In the genomic region with DNA sequence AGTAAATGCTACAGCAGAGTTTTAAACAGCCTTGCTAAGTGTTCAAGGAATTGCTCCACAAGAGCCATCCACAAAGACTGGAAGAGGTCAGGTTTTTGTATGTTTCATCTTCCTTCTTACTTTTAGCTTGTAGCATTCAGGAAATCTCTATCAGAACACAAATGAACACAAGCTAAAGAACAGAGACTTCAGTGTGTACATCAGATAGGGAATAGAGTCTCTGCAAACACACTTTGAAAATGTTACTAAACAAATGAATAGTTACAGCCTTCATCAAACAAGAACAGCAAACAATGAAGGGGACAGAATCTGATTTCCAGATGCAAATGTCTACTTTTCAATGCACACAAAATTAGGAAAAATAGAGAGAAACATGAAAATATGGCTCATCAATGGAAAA, we compare ENCODE assay signal across 28 cellular contexts.
"Had no signal": no experiment of that assay in that cellular context is flagged by ENCODE, and none has a peak within 500 bp of the region (broad histone marks: within the 10 kb centered on the region; RNA-seq: fewer than 3 reads in every experiment).

No MANE protein-coding gene starts in this region.

- H3K4me1 ChIP-seq: esophagus squamous epithelium had no signal

- DNase-seq: activated CD4-positive, alpha-beta memory T cell treated with anti-CD3 and anti-CD28 coated beads for 36 hours; activated CD4-positive, alpha-beta T cell treated with anti-CD3 and anti-CD28 coated beads for 1 hour; activated CD4-positive, alpha-beta T cell treated with anti-CD3 and anti-CD28 coated beads, Interleukin-2, amount 10 ng/mL, durations not matched to agents 24 days and 14 days; activated CD8-positive, alpha-beta memory T cell treated with anti-CD3 and anti-CD28 coated beads, Interleukin-2, amount 10 ng/mL, durations not matched to agents 7 days and 5 days; activated CD8-positive, alpha-beta memory T cell treated with anti-CD3 and anti-CD28 coated beads, Interleukin-2, amount 50 U/mL, for 4 hours; activated CD8-positive, alpha-beta T cell treated with anti-CD3 and anti-CD28 coated beads, Interleukin-2, amount 10 ng/mL, durations not matched to agents 7 days and 5 days; activated effector memory CD4-positive, alpha-beta T cell treated with anti-CD3 and anti-CD28 coated beads, Interleukin-2, amount 50 U/mL, for 16 hours; activated naive CD4-positive, alpha-beta T cell treated with anti-CD3 and anti-CD28 coated beads for 36 hours; activated naive CD8-positive, alpha-beta T cell treated with anti-CD3 and anti-CD28 coated beads for 36 hours; activated naive CD8-positive, alpha-beta T cell treated with anti-CD3 and anti-CD28 coated beads, Interleukin-2, amount 50 U/mL, for 24 hours; activated T-cell treated with anti-CD3 and anti-CD28 coated beads, Interleukin-2, amount 50 U/mL, for 1 hour; activated T-cell treated with anti-CD3 and anti-CD28 coated beads, Interleukin-2, amount 50 U/mL, for 48 hours; adrenal gland; amygdala; aorta; body of pancreas; caudate nucleus; cortex of kidney; effector CD8-positive, alpha-beta T cell; esophagus squamous epithelium; foreskin melanocyte; head of caudate nucleus; T-helper 2 cell had no signal

- H3K27ac ChIP-seq: adrenal gland, body of pancreas, epithelial cell of prostate, esophagus squamous epithelium had no signal

- H3K27me3 Mint-ChIP-seq: activated CD4-positive, alpha-beta memory T cell treated with anti-CD3 and anti-CD28 coated beads for 36 hours; activated CD4-positive, alpha-beta T cell treated with anti-CD3 and anti-CD28 coated beads, Interleukin-2, amount 10 ng/mL, durations not matched to agents 24 days and 14 days; activated CD8-positive, alpha-beta memory T cell treated with anti-CD3 and anti-CD28 coated beads, Interleukin-2, amount 10 ng/mL, durations not matched to agents 7 days and 5 days; activated naive CD4-positive, alpha-beta T cell treated with anti-CD3 and anti-CD28 coated beads, Interleukin-2, amount 50 U/mL, for 24 hours; activated naive CD8-positive, alpha-beta T cell treated with anti-CD3 and anti-CD28 coated beads for 36 hours; activated naive CD8-positive, alpha-beta T cell treated with anti-CD3 and anti-CD28 coated beads, Interleukin-2, amount 50 U/mL, for 24 hours had no signal

- H3K9me3 ChIP-seq: adrenal gland, body of pancreas had no signal

- ATAC-seq: activated CD8-positive, alpha-beta memory T cell treated with anti-CD3 and anti-CD28 coated beads, Interleukin-2, amount 10 ng/mL, durations not matched to agents 7 days and 5 days; activated CD8-positive, alpha-beta T cell treated with anti-CD3 and anti-CD28 coated beads, Interleukin-2, amount 10 ng/mL, durations not matched to agents 7 days and 5 days; activated naive CD8-positive, alpha-beta T cell treated with anti-CD3 and anti-CD28 coated beads, Interleukin-2, amount 50 U/mL, for 24 hours; body of pancreas; WTC11 had no signal

- H3K27ac Mint-ChIP-seq: activated CD4-positive, alpha-beta memory T cell treated with anti-CD3 and anti-CD28 coated beads for 36 hours; activated CD4-positive, alpha-beta T cell treated with anti-CD3 and anti-CD28 coated beads, Interleukin-2, amount 10 ng/mL, durations not matched to agents 24 days and 14 days; activated CD8-positive, alpha-beta memory T cell treated with anti-CD3 and anti-CD28 coated beads, Interleukin-2, amount 10 ng/mL, durations not matched to agents 7 days and 5 days; activated CD8-positive, alpha-beta T cell treated with anti-CD3 and anti-CD28 coated beads, Interleukin-2, amount 10 ng/mL, durations not matched to agents 7 days and 5 days; activated naive CD4-positive, alpha-beta T cell treated with anti-CD3 and anti-CD28 coated beads for 36 hours; activated naive CD4-positive, alpha-beta T cell treated with anti-CD3 and anti-CD28 coated beads, Interleukin-2, amount 50 U/mL, for 24 hours; activated naive CD8-positive, alpha-beta T cell treated with anti-CD3 and anti-CD28 coated beads for 36 hours; activated T-helper 1 cell treated with anti-CD3 and anti-CD28 coated beads, Interleukin-12 subunit alpha, Interleukin-12 subunit beta, Interleukin-2, Interleukin-4 antibody, amounts not matched to agents 30 ng/mL and 10 ng/mL and 1 ng/mL, durations not matched to agents 14 hours and 24 hours and 36 hours; activated T-helper 2 cell treated with anti-CD3 and anti-CD28 coated beads, Interferon-gamma antibody, Interleukin-2, Interleukin-4, amounts not matched to agents 10 μg/mL and 5 μg/mL and 100 μg/mL, durations not matched to agents 14 hours and 24 hours and 36 hours; WTC11 had no signal

- H3K4me3 Mint-ChIP-seq: activated CD4-positive, alpha-beta memory T cell treated with anti-CD3 and anti-CD28 coated beads for 36 hours; activated CD4-positive, alpha-beta T cell treated with anti-CD3 and anti-CD28 coated beads, Interleukin-2, amount 10 ng/mL, durations not matched to agents 24 days and 14 days; activated CD8-positive, alpha-beta memory T cell treated with anti-CD3 and anti-CD28 coated beads, Interleukin-2, amount 10 ng/mL, durations not matched to agents 7 days and 5 days; activated CD8-positive, alpha-beta T cell treated with anti-CD3 and anti-CD28 coated beads, Interleukin-2, amount 10 ng/mL, durations not matched to agents 7 days and 5 days; activated naive CD4-positive, alpha-beta T cell treated with anti-CD3 and anti-CD28 coated beads for 36 hours; activated naive CD4-positive, alpha-beta T cell treated with anti-CD3 and anti-CD28 coated beads, Interleukin-2, amount 50 U/mL, for 24 hours; activated naive CD8-positive, alpha-beta T cell treated with anti-CD3 and anti-CD28 coated beads for 36 hours; activated naive CD8-positive, alpha-beta T cell treated with anti-CD3 and anti-CD28 coated beads, Interleukin-2, amount 50 U/mL, for 24 hours; activated T-helper 1 cell treated with anti-CD3 and anti-CD28 coated beads, Interleukin-12 subunit alpha, Interleukin-12 subunit beta, Interleukin-2, Interleukin-4 antibody, amounts not matched to agents 30 ng/mL and 10 ng/mL and 1 ng/mL, durations not matched to agents 14 hours and 24 hours and 36 hours; WTC11 had no signal

- H3K9me3 Mint-ChIP-seq: activated naive CD4-positive, alpha-beta T cell treated with anti-CD3 and anti-CD28 coated beads, Interleukin-2, amount 50 U/mL, for 24 hours had no signal

- H3K4me1 Mint-ChIP-seq: WTC11 had no signal

- H3K4me3 ChIP-seq: adrenal gland, body of pancreas, esophagus squamous epithelium had no signal

- H3K27me3 ChIP-seq: adrenal gland, body of pancreas, esophagus squamous epithelium had no signal
